In genomic region chr20:13684566-13685222, GRCh38 we compare ENCODE assay signal across 1 cellular context.
TF ChIP-seq lines count a peak whose summit lies in the region.

No MANE protein-coding gene starts in this region.

TF ChIP-seq in GM23338, 12 proteins besides CTCF, POLR2A, EP300 and RAD21 (continued from another document):
- TF ChIP-seq ZNF462 (CRISPR knock-in tag; IDR thresholded peaks at IDR 0.05): no peak
